Comparison of ENCODE assay signal across 8 cellular contexts in the genomic region with DNA sequence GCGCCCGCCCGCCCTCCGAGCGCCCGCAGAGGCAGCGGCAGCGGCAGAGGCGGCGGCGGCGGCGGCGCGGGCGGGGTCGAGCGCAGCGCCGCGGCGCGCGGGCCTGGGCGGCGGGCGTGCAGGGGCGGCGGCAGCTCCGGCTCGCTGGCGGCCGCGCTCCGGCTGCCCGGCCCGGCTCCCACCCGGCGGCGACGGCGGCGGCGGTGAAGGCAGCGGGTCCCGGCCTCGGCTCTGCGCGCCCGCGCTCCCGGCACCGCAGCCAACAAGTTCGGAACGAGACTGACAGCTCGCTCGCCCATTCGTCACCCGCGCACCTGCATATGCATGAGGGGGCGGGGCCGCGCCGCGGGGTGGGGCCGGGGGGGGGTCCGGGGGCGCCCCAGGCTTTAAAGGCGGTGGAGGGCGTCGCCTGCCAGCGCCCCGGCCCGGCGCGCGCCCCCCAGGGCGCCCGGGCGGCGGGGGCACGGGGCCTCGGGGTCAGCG. TPM values are rescaled to one million over a fixed set of nuclear protein-coding genes. Genes with fewer than 3 reads are reported as not detected.
DNase-seq lines count a peak whose midpoint lies in the region; ATAC-seq and TF ChIP-seq lines count a peak whose summit lies in the region.

JAG2 (minus strand) TSS at position 281 of the 483 bp plus-strand sequence. CDS start 356 bp downstream, outside the sequence.

- H3K27me3 ChIP-seq in Panc1 (ENCODE audit: control insufficient read depth, insufficient read depth, low read length) (no peaks in the 10 kb centered on the region), cardiac muscle cell (peaks cover 7% of the 10 kb centered on the region)

- CTCF ChIA-PET in Panc1 (lab: Charles Lee) = no interaction called here

- POLR2A ChIA-PET in Panc1 (lab: Charles Lee) = no interaction called here

- DNase-seq in NOMO-1 treated with DMSO at 0.1 percent for 48 hours (lab: John Stamatoyannopoulos, UW; ENCODE audit: unreplicated experiment) (peak; percentile 17), NOMO-1 treated with dmso at 0.1 percent for 144 hours (lab: John Stamatoyannopoulos, UW; ENCODE audit: unreplicated experiment) (no peak), Panc1 (ENCODE audit: low read depth, low spot score) (no peak), cardiac muscle cell (ENCODE audit: low read depth in 1 of 2, low spot score in 1 of 2) (peak; percentile 24 to 78), pulmonary artery endothelial cell (ENCODE audit: low read depth, low spot score) (no peak), NCI-H2029 (lab: John Stamatoyannopoulos, UW) (no peak), KBM-7 (no peak)

- H3K4me1 ChIP-seq in Panc1 (ENCODE audit: control insufficient read depth, insufficient read depth, low read length) = peaks cover 40% of the 10 kb centered on the region
- peaks cover 21% of the 10 kb centered on the region for H3K4me1 ChIP-seq in cardiac muscle cell (ENCODE audit: low read depth)

- no peaks in the 10 kb centered on the region for H3K9me3 ChIP-seq in Panc1 (ENCODE audit: control insufficient read depth, insufficient read depth, low read depth, low read length)
- no peaks in the 10 kb centered on the region for H3K9me3 ChIP-seq in cardiac muscle cell (ENCODE audit: low read depth)

- peak within 1 kb of the TSS; percentile 82 for H3K4me3 Mint-ChIP-seq in activated naive CD4-positive, alpha-beta T cell treated with anti-CD3 and anti-CD28 coated beads, Interleukin-2, amount 50 U/mL, for 24 hours

- BruUV-seq in Panc1 (replicated peaks; lab: Mats Ljungman, UMichigan) = no TSS peak

- no peaks in the 10 kb centered on the region for H3K9me3 Mint-ChIP-seq in activated naive CD4-positive, alpha-beta T cell treated with anti-CD3 and anti-CD28 coated beads, Interleukin-2, amount 50 U/mL, for 24 hours

- ATAC-seq in Panc1 = peak; percentile 64

- intact Hi-C loops in Panc1 (cut with micrococcal nuclease; ENCODE audit: unreplicated experiment) = loop anchor here (10.0 kb wide), 1 partner anchor 74 kb away; no protein-coding TSS in a partner anchor

- no peak for TF ChIP-seq CTCF in Panc1 (IDR thresholded peaks at IDR 0.05)
- no peak for TF ChIP-seq CTCF in cardiac muscle cell (IDR thresholded peaks at IDR 0.05; ENCODE audit: low read depth, low read length)

- in situ Hi-C loops in Panc1 (cut with HindIII; ENCODE audit: low pct_unique_long_range_greater_than_20kb, low sequenced_read_pairs) = no loop called here
- in situ Hi-C loops in KBM-7 (cut with MboI; ENCODE audit: low pct_unique_long_range_greater_than_20kb, low sequenced_read_pairs) = no loop called here

- peak within 1 kb of the TSS; percentile 24 to 42 for H3K4me3 ChIP-seq in Panc1 (ENCODE audit: low read depth in 2 of 2, low read length in 2 of 2)
- H3K4me3 ChIP-seq in cardiac muscle cell = peak within 1 kb of the TSS; percentile 41

- peaks cover 6% of the 10 kb centered on the region for H3K27me3 Mint-ChIP-seq in activated naive CD4-positive, alpha-beta T cell treated with anti-CD3 and anti-CD28 coated beads, Interleukin-2, amount 50 U/mL, for 24 hours

- no peaks in the 10 kb centered on the region for H3K36me3 ChIP-seq in Panc1 (ENCODE audit: control insufficient read depth, insufficient read depth, low read length)
- no peaks in the 10 kb centered on the region for H3K36me3 ChIP-seq in cardiac muscle cell

- H3K36me3 Mint-ChIP-seq in activated naive CD4-positive, alpha-beta T cell treated with anti-CD3 and anti-CD28 coated beads, Interleukin-2, amount 50 U/mL, for 24 hours = no peaks in the 10 kb centered on the region

- peaks cover 16% of the 10 kb centered on the region for H3K4me1 Mint-ChIP-seq in activated naive CD4-positive, alpha-beta T cell treated with anti-CD3 and anti-CD28 coated beads, Interleukin-2, amount 50 U/mL, for 24 hours

- H3K27ac Mint-ChIP-seq in activated naive CD4-positive, alpha-beta T cell treated with anti-CD3 and anti-CD28 coated beads, Interleukin-2, amount 50 U/mL, for 24 hours = peak within 1 kb of the TSS; percentile 72

- H3K27ac ChIP-seq in Panc1 (ENCODE audit: low read length) = no peak within 1 kb of the TSS
- H3K27ac ChIP-seq in cardiac muscle cell = no peak within 1 kb of the TSS

RNA-seq across cellular contexts. Expression of gene JAG2, which starts in this region (rescaled TPM):
- total RNA-seq in Panc1 (2021; ENCODE audit: unreplicated experiment) = 43.7 TPM
- 62.1 TPM for polyA plus RNA-seq in Panc1 (2012; ENCODE audit: insufficient read length)
- total RNA-seq in cardiac muscle cell = 23.1 and 30.7 TPM in 2 replicates
- polyA plus RNA-seq in cardiac muscle cell = 12.4 and 21.1 TPM in 2 replicates
- 46.9 and 49.9 TPM in 2 replicates for total RNA-seq in pulmonary artery endothelial cell

Comparison
In these comparisons a context has a peak if more than half of its experiments do, and no peak if none do; other contexts are left out.
1. DNase-seq: peak in NOMO-1 treated with DMSO at 0.1 percent for 48 hours (single experiment) and cardiac muscle cell (2 of 2); none in NOMO-1 treated with dmso at 0.1 percent for 144 hours (single experiment), Panc1 (single experiment), pulmonary artery endothelial cell (single experiment), NCI-H2029 (single experiment) and KBM-7 (single experiment).